Comparison of ENCODE assay signal across 1 cellular context in genomic region chr11:66282468-66283455, GRCh38.
TF ChIP-seq lines count a peak whose summit lies in the region.

No MANE protein-coding gene starts in this region.

TF ChIP-seq in K562, 482 proteins besides CTCF, POLR2A, EP300 and RAD21 (continued from another document and continues in another):
- TF ChIP-seq, protein P1, sequence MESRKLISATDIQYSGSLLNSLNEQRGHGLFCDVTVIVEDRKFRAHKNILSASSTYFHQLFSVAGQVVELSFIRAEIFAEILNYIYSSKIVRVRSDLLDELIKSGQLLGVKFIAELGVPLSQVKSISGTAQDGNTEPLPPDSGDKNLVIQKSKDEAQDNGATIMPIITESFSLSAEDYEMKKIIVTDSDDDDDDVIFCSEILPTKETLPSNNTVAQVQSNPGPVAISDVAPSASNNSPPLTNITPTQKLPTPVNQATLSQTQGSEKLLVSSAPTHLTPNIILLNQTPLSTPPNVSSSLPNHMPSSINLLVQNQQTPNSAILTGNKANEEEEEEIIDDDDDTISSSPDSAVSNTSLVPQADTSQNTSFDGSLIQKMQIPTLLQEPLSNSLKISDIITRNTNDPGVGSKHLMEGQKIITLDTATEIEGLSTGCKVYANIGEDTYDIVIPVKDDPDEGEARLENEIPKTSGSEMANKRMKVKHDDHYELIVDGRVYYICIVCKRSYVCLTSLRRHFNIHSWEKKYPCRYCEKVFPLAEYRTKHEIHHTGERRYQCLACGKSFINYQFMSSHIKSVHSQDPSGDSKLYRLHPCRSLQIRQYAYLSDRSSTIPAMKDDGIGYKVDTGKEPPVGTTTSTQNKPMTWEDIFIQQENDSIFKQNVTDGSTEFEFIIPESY (CRISPR knock-in tag; IDR thresholded peaks at IDR 0.05): peak; percentile 90
- TF ChIP-seq, protein P2, sequence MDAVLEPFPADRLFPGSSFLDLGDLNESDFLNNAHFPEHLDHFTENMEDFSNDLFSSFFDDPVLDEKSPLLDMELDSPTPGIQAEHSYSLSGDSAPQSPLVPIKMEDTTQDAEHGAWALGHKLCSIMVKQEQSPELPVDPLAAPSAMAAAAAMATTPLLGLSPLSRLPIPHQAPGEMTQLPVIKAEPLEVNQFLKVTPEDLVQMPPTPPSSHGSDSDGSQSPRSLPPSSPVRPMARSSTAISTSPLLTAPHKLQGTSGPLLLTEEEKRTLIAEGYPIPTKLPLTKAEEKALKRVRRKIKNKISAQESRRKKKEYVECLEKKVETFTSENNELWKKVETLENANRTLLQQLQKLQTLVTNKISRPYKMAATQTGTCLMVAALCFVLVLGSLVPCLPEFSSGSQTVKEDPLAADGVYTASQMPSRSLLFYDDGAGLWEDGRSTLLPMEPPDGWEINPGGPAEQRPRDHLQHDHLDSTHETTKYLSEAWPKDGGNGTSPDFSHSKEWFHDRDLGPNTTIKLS (IDR thresholded peaks at IDR 0.05; ENCODE audit: borderline replicate concordance, low read depth): no peak
- TF ChIP-seq DMBX1 (CRISPR knock-in tag; IDR thresholded peaks at IDR 0.05; ENCODE audit: borderline replicate concordance) (no peak), RFX1 (IDR thresholded peaks at IDR 0.05) (peak; percentile 100), SREBF2 (CRISPR knock-in tag; IDR thresholded peaks at IDR 0.05) (no peak), MXD1 (CRISPR knock-in tag; IDR thresholded peaks at IDR 0.05; ENCODE audit: borderline replicate concordance, poor library complexity, severe bottlenecking) (no peak), L3MBTL2 (IDR thresholded peaks at IDR 0.05) (0 out of 2 replicates have a peak, but pooled peaks have one; percentile 19), HNRNPLL (IDR thresholded peaks at IDR 0.05; ENCODE audit: low read depth, low read length, poor library complexity, severe bottlenecking) (no peak), PREB (CRISPR knock-in tag; IDR thresholded peaks at IDR 0.05) (no peak), JUNB (CRISPR knock-in tag; conservative IDR thresholded peaks at IDR 0.05) (no peak), CBX8 (IDR thresholded peaks at IDR 0.05; ENCODE audit: borderline replicate concordance, extremely low read depth, low read depth, low read length, poor library complexity, severe bottlenecking) (no peak), NBN (IDR thresholded peaks at IDR 0.05; ENCODE audit: low read depth) (no peak), SMAD3 (CRISPR knock-in tag; conservative IDR thresholded peaks at IDR 0.05) (no peak), ZNF174 (CRISPR knock-in tag; IDR thresholded peaks at IDR 0.05) (no peak), MTA2 (IDR thresholded peaks at IDR 0.05; ENCODE audit: low read depth) (no peak), TAF9B (IDR thresholded peaks at IDR 0.05; ENCODE audit: partially characterized antibody) (no peak), HLTF (IDR thresholded peaks at IDR 0.05) (no peak), FOXK1 (CRISPR knock-in tag; IDR thresholded peaks at IDR 0.05; ENCODE audit: borderline replicate concordance) (no peak), RUNX1 (IDR thresholded peaks at IDR 0.05; ENCODE audit: low read depth) (no peak), MLLT1 (IDR thresholded peaks at IDR 0.05) (no peak), KDM4B (IDR thresholded peaks at IDR 0.05; ENCODE audit: borderline replicate concordance in 2 of 2, low read depth in 1 of 2) (no peak), ELK3 (CRISPR knock-in tag; IDR thresholded peaks at IDR 0.05) (no peak), EHMT2 (IDR thresholded peaks at IDR 0.05) (no peak), CREB5 (CRISPR knock-in tag; IDR thresholded peaks at IDR 0.05) (no peak), KLF16 (IDR thresholded peaks at IDR 0.05) (no peak), ZNF41 (CRISPR knock-in tag; conservative IDR thresholded peaks at IDR 0.05) (no peak), ZNF511 (CRISPR knock-in tag; IDR thresholded peaks at IDR 0.05) (no peak), ZNF12 (CRISPR knock-in tag; IDR thresholded peaks at IDR 0.05) (no peak), ZNF695 (CRISPR knock-in tag; IDR thresholded peaks at IDR 0.05) (no peak), SMC3 (conservative IDR thresholded peaks at IDR 0.05; ENCODE audit: insufficient read depth, low read depth, low read length) (peak; percentile 85), HDAC8 (tag; IDR thresholded peaks at IDR 0.05) (no peak), ZNF586 (CRISPR knock-in tag; conservative IDR thresholded peaks at IDR 0.05) (no peak), ZNF133 (CRISPR knock-in tag; IDR thresholded peaks at IDR 0.05) (no peak), CEBPG (CRISPR knock-in tag; IDR thresholded peaks at IDR 0.05) (no peak), CEBPG (tag; conservative IDR thresholded peaks at IDR 0.05 in 1 of 2, IDR thresholded peaks at IDR 0.05 in 1 of 2) (no peak), POLR2AphosphoS2 (IDR thresholded peaks at IDR 0.05; ENCODE audit: low read length) (peak; percentile 86), PHF21A (IDR thresholded peaks at IDR 0.05; ENCODE audit: borderline replicate concordance, low read depth) (no peak), BDP1 (IDR thresholded peaks at IDR 0.05; ENCODE audit: insufficient read depth, insufficient read length) (no peak), HDAC2 (IDR thresholded peaks at IDR 0.05) (no peak), HEY1 (CRISPR knock-in tag; IDR thresholded peaks at IDR 0.05; ENCODE audit: borderline replicate concordance) (no peak), RBM15 (IDR thresholded peaks at IDR 0.05; ENCODE audit: insufficient read depth, low read length) (no peak), ZNF165 (CRISPR knock-in tag; IDR thresholded peaks at IDR 0.05; ENCODE audit: borderline replicate concordance) (no peak), NR4A1 (CRISPR knock-in tag; IDR thresholded peaks at IDR 0.05) (no peak), NR4A1 (tag; IDR thresholded peaks at IDR 0.05) (no peak), JUN (IDR thresholded peaks at IDR 0.05; ENCODE audit: borderline replicate concordance, low read depth, low read length) (no peak), JUN (CRISPR knock-in tag; IDR thresholded peaks at IDR 0.05; ENCODE audit: borderline replicate concordance) (no peak), SRSF1 (IDR thresholded peaks at IDR 0.05; ENCODE audit: low read depth, low read length) (no peak)
- TF ChIP-seq, protein P3, sequence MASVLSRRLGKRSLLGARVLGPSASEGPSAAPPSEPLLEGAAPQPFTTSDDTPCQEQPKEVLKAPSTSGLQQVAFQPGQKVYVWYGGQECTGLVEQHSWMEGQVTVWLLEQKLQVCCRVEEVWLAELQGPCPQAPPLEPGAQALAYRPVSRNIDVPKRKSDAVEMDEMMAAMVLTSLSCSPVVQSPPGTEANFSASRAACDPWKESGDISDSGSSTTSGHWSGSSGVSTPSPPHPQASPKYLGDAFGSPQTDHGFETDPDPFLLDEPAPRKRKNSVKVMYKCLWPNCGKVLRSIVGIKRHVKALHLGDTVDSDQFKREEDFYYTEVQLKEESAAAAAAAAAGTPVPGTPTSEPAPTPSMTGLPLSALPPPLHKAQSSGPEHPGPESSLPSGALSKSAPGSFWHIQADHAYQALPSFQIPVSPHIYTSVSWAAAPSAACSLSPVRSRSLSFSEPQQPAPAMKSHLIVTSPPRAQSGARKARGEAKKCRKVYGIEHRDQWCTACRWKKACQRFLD (CRISPR knock-in tag; IDR thresholded peaks at IDR 0.05): no peak
- TF ChIP-seq, protein P4, sequence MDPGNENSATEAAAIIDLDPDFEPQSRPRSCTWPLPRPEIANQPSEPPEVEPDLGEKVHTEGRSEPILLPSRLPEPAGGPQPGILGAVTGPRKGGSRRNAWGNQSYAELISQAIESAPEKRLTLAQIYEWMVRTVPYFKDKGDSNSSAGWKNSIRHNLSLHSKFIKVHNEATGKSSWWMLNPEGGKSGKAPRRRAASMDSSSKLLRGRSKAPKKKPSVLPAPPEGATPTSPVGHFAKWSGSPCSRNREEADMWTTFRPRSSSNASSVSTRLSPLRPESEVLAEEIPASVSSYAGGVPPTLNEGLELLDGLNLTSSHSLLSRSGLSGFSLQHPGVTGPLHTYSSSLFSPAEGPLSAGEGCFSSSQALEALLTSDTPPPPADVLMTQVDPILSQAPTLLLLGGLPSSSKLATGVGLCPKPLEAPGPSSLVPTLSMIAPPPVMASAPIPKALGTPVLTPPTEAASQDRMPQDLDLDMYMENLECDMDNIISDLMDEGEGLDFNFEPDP (CRISPR knock-in tag; IDR thresholded peaks at IDR 0.05): no peak
- TF ChIP-seq, protein P5, sequence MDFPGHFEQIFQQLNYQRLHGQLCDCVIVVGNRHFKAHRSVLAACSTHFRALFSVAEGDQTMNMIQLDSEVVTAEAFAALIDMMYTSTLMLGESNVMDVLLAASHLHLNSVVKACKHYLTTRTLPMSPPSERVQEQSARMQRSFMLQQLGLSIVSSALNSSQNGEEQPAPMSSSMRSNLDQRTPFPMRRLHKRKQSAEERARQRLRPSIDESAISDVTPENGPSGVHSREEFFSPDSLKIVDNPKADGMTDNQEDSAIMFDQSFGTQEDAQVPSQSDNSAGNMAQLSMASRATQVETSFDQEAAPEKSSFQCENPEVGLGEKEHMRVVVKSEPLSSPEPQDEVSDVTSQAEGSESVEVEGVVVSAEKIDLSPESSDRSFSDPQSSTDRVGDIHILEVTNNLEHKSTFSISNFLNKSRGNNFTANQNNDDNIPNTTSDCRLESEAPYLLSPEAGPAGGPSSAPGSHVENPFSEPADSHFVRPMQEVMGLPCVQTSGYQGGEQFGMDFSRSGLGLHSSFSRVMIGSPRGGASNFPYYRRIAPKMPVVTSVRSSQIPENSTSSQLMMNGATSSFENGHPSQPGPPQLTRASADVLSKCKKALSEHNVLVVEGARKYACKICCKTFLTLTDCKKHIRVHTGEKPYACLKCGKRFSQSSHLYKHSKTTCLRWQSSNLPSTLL (IDR thresholded peaks at IDR 0.05): no peak
